11 cellular contexts compared by ENCODE assay signal in genomic region chr1:89659322-89660061, GRCh38. TPM values are rescaled to one million over a fixed set of nuclear protein-coding genes. Genes with fewer than 3 reads are reported as not detected.
DNase-seq lines count a peak whose midpoint lies in the region; ATAC-seq and TF ChIP-seq lines count a peak whose summit lies in the region.
"Had no signal": no experiment of that assay in that cellular context is flagged by ENCODE, and none has a peak within 500 bp of the region (broad histone marks: within the 10 kb centered on the region; RNA-seq: fewer than 3 reads in every experiment).

No MANE protein-coding gene starts in this region.

- no peak for TF ChIP-seq CTCF in right atrium auricular region (IDR thresholded peaks at IDR 0.05)
- no peak for TF ChIP-seq CTCF in omental fat pad (IDR thresholded peaks at IDR 0.05)

- CTCF ChIA-PET in activated naive CD4-positive, alpha-beta T cell treated with anti-CD3 and anti-CD28 coated beads, Interleukin-2, amount 10 ng/mL, durations not matched to agents 7 days and 5 days (lab: Charles Lee) = interaction anchor here (1.2 to 3.0 kb wide), 4 partner anchors 13 to 103 kb away, joined by 3 to 12 read pairs (median 6); partner anchors contain the start of gene LRRC8C

- DNase-seq in Right ventricle myocardium inferior (ENCODE audit: missing footprints) = no peak
- DNase-seq in cardiac septum (ENCODE audit: low spot score) = no peak
- no peak for DNase-seq in activated naive CD4-positive, alpha-beta T cell treated with anti-CD3 and anti-CD28 coated beads, Interleukin-2, amount 10 ng/mL, durations not matched to agents 7 days and 5 days
- DNase-seq in right atrium auricular region (ENCODE audit: low spot score) = no peak
- DNase-seq in aorta = no peak
- no peak for DNase-seq in NCI-H774 (lab: John Stamatoyannopoulos, UW)
- no peak for DNase-seq in omental fat pad (ENCODE audit: low spot score)
- DNase-seq: cortex of kidney, NCI-H1417, NCI-H510A had no signal

- peaks cover 0 to 43% of the 10 kb centered on the region in 2 donors for H3K4me1 ChIP-seq in right atrium auricular region
- H3K4me1 ChIP-seq in aorta (ENCODE audit: control insufficient read depth in 1 of 2, insufficient read depth in 2 of 2, low read length in 2 of 2) = no peaks in the 10 kb centered on the region

- H3K27ac ChIP-seq in right atrium auricular region (peak overlapping the region; percentile 20 to 21), aorta (ENCODE audit: low read depth in 1 of 2, low read length in 2 of 2) (no peak overlapping the region)

- H3K36me3 Mint-ChIP-seq in activated naive CD4-positive, alpha-beta T cell treated with anti-CD3 and anti-CD28 coated beads, Interleukin-2, amount 10 ng/mL, durations not matched to agents 7 days and 5 days = peaks cover 68% of the 10 kb centered on the region

- H3K4me1 Mint-ChIP-seq in activated naive CD4-positive, alpha-beta T cell treated with anti-CD3 and anti-CD28 coated beads, Interleukin-2, amount 10 ng/mL, durations not matched to agents 7 days and 5 days = peaks cover 88% of the 10 kb centered on the region

- H3K27ac Mint-ChIP-seq in activated naive CD4-positive, alpha-beta T cell treated with anti-CD3 and anti-CD28 coated beads, Interleukin-2, amount 10 ng/mL, durations not matched to agents 7 days and 5 days = peak overlapping the region; percentile 90

- H3K36me3 ChIP-seq in right atrium auricular region = no peaks in the 10 kb centered on the region
- H3K36me3 ChIP-seq in aorta (ENCODE audit: control insufficient read depth in 1 of 2, insufficient read depth in 2 of 2, low read length in 1 of 2) = no peaks in the 10 kb centered on the region

- 67 to 71% methylated on average over 4 of the region's 4 CpGs for WGBS in aorta, 2 donors

- peaks cover 0 to 6% of the 10 kb centered on the region in 2 donors for H3K9me3 ChIP-seq in right atrium auricular region
- no peaks in the 10 kb centered on the region for H3K9me3 ChIP-seq in aorta (ENCODE audit: control insufficient read depth, low read length)

- H3K9me3 Mint-ChIP-seq in activated naive CD4-positive, alpha-beta T cell treated with anti-CD3 and anti-CD28 coated beads, Interleukin-2, amount 10 ng/mL, durations not matched to agents 7 days and 5 days = peaks cover 26% of the 10 kb centered on the region

- H3K4me3 Mint-ChIP-seq in activated naive CD4-positive, alpha-beta T cell treated with anti-CD3 and anti-CD28 coated beads, Interleukin-2, amount 10 ng/mL, durations not matched to agents 7 days and 5 days = peak overlapping the region; percentile 8

- H3K27me3 Mint-ChIP-seq in activated naive CD4-positive, alpha-beta T cell treated with anti-CD3 and anti-CD28 coated beads, Interleukin-2, amount 10 ng/mL, durations not matched to agents 7 days and 5 days = no peaks in the 10 kb centered on the region

- peak; percentile 81 for ATAC-seq in Right ventricle myocardium inferior
- peak; percentile 41 for ATAC-seq in aorta (ENCODE audit: low FRiP score)
- no peak for ATAC-seq in omental fat pad (ENCODE audit: low FRiP score)
- ATAC-seq in GM18498 (IDR thresholded peaks at IDR 0.05; ENCODE audit: unreplicated experiment) = no peak

- H3K27me3 ChIP-seq in right atrium auricular region (no peaks in the 10 kb centered on the region), aorta (ENCODE audit: control insufficient read depth in 1 of 2, insufficient read depth in 2 of 2, low read length in 1 of 2) (no peaks in the 10 kb centered on the region)

- H3K4me3 ChIP-seq in right atrium auricular region (no peak overlapping the region), aorta (ENCODE audit: low read length in 2 of 2) (no peak overlapping the region)

- intact Hi-C loops in Right ventricle myocardium inferior (cut with DNase I) = no loop called here
- intact Hi-C loops in cardiac septum (cut with DNase I) = no loop called here
- intact Hi-C loops in aorta (cut with DNase I) = no loop called here

RNA-seq across cellular contexts. Expression of gene LRRC8C, which starts 26.6 kb away (rescaled TPM):
- 7.7 TPM for total RNA-seq in Right ventricle myocardium inferior
- total RNA-seq in cardiac septum = 8.3 TPM
- 10 to 100 TPM in 1 of 2 donors, 1 to 10 TPM in 1; 9.0 to 11.5 TPM for total RNA-seq in right atrium auricular region
- 10 to 100 TPM in 1 of 2 donors, 1 to 10 TPM in 1; 9.0 to 14.4 TPM for total RNA-seq in aorta
- polyA plus RNA-seq in aorta = 1 to 10 TPM in 1 of 2 donors, under 1 TPM in 1; 0.75 to 2.2 TPM
- total RNA-seq in omental fat pad = 10 to 100 TPM; 10.9 to 39.4 (median 19.3) TPM

Comparison
In these comparisons a context has a peak if more than half of its experiments do, and no peak if none do; other contexts are left out.
1. ATAC-seq: peak in Right ventricle myocardium inferior (single experiment) and aorta (single experiment); none in omental fat pad (single experiment) and GM18498 (single experiment).
2. H3K27ac ChIP-seq: peak in right atrium auricular region (2 of 2); none in aorta (0 of 2).